In genomic region chr7:150448789-150449147, GRCh38 we compare ENCODE assay signal across 8 cellular contexts. TPM values are rescaled to one million over a fixed set of nuclear protein-coding genes. Genes with fewer than 3 reads are reported as not detected.
DNase-seq lines count a peak whose midpoint lies in the region; ATAC-seq and TF ChIP-seq lines count a peak whose summit lies in the region.

No MANE protein-coding gene starts in this region.

- H3K36me3 Mint-ChIP-seq in endodermal cell (ENCODE audit: low read depth), result no peaks in the 10 kb centered on the region

- ATAC-seq in GM18909 (IDR thresholded peaks at IDR 0.05; ENCODE audit: poor library complexity, unreplicated experiment), result peak; percentile 62
- peak; percentile 36 for ATAC-seq in HG03460 (IDR thresholded peaks at IDR 0.05; ENCODE audit: unreplicated experiment)

- no peaks in the 10 kb centered on the region for H3K4me1 ChIP-seq in endodermal cell (ENCODE audit: control insufficient read depth, insufficient read depth, low read length)

- no peaks in the 10 kb centered on the region for H3K4me1 Mint-ChIP-seq in endodermal cell

- no peak overlapping the region for H3K27ac Mint-ChIP-seq in endodermal cell

- no peak overlapping the region for H3K4me3 Mint-ChIP-seq in endodermal cell

- TF ChIP-seq CTCF in endodermal cell (conservative IDR thresholded peaks at IDR 0.05), result peak; percentile 93

- no peaks in the 10 kb centered on the region for H3K9me3 ChIP-seq in endodermal cell (ENCODE audit: control insufficient read depth, low read length)

- H3K4me3 ChIP-seq in endodermal cell (ENCODE audit: low read length), result no peak overlapping the region

- H3K9ac ChIP-seq in endodermal cell (ENCODE audit: extremely low read depth, low read length, poor library complexity, severe bottlenecking), result no peak overlapping the region

- H3K27me3 Mint-ChIP-seq in endodermal cell (ENCODE audit: insufficient read depth), result peaks cover 59% of the 10 kb centered on the region

- H3K9me3 Mint-ChIP-seq in endodermal cell, result no peaks in the 10 kb centered on the region

- H3K27ac ChIP-seq in endodermal cell (ENCODE audit: low read depth, low read length), result no peak overlapping the region

- H3K27me3 ChIP-seq in endodermal cell (ENCODE audit: control insufficient read depth, insufficient read depth, low read length, poor library complexity, severe bottlenecking), result peaks cover 20% of the 10 kb centered on the region

- DNase-seq in AML-193 (lab: John Stamatoyannopoulos, UW) (peak; percentile 47 to 53), NCI-H82 (lab: John Stamatoyannopoulos, UW) (peak; percentile 77), endodermal cell (peak; percentile 92), mucosa of gallbladder (ENCODE audit: low spot score) (peak; percentile 85)
- peak; percentile 72 to 78 for DNase-seq in activated CD8-positive, alpha-beta memory T cell treated with anti-CD3 and anti-CD28 coated beads for 1 hour (ENCODE audit: extremely low read depth in 1 of 2, low read depth in 1 of 2)
- peak; percentile 73 to 77 for DNase-seq in stimulated activated CD8-positive, alpha-beta memory T cell treated with anti-CD3 and anti-CD28 coated beads, Interleukin-4, amount 100 ng/mL, for 4 hours (ENCODE audit: low read depth in 2 of 2, low spot score in 1 of 2)

- no peaks in the 10 kb centered on the region for H3K36me3 ChIP-seq in endodermal cell (ENCODE audit: control insufficient read depth, insufficient read depth, low read length)

- WGBS in endodermal cell (ENCODE audit: insufficient coverage in 1 of 2, insufficient read length in 1 of 2), 2 experiments, result 10 to 11% methylated on average over 6 of the region's 6 CpGs

RNA-seq across cellular contexts. Expression of gene GIMAP8, which starts 1.7 kb away (rescaled TPM):
- total RNA-seq in endodermal cell (not detected), mucosa of gallbladder (11.4 TPM)
- polyA plus RNA-seq in endodermal cell (2013, experiment 1 of 2), result not detected
- not detected for polyA plus RNA-seq in endodermal cell (2013, experiment 2 of 2)

Comparison
In these comparisons a context has a peak if more than half of its experiments do, and no peak if none do; other contexts are left out.
1. RNA of gene GIMAP8, which starts 1.7 kb away (total RNA-seq): 11.4 TPM in mucosa of gallbladder (single experiment); not detected in endodermal cell; every median in the first group is over 10 times any median in the second.
2. Peak in every context shown above with its lines, with median percentiles within 50 percentile points of each other: DNase-seq.